In genomic region chr12:51813931-51814310, GRCh38 we compare ENCODE assay signal across 8 cellular contexts. TPM values are rescaled to one million over a fixed set of nuclear protein-coding genes. Genes with fewer than 3 reads are reported as not detected.
DNase-seq lines count a peak whose midpoint lies in the region; ATAC-seq and TF ChIP-seq lines count a peak whose summit lies in the region.

No MANE protein-coding gene starts in this region.

- no peaks in the 10 kb centered on the region for H3K79me2 ChIP-seq in neural cell (replicated peaks; ENCODE audit: insufficient read depth, low read length)

- H3K9me3 ChIP-seq in A673 (ENCODE audit: low read depth, low read length, poor library complexity, severe bottlenecking) (no peaks in the 10 kb centered on the region), IMR-90 (ENCODE audit: control insufficient read depth, insufficient read depth, low read length) (no peaks in the 10 kb centered on the region), neural cell (ENCODE audit: low read length) (no peaks in the 10 kb centered on the region)

- no peak for TF ChIP-seq EP300 in neural cell (conservative IDR thresholded peaks at IDR 0.05; ENCODE audit: poor library complexity, severe bottlenecking)

- H2BK120ac ChIP-seq in IMR-90 (ENCODE audit: low read depth, low read length), result peak overlapping the region; percentile 2; the same call in 1 of the 2 replicates

- H3K18ac ChIP-seq in IMR-90 (ENCODE audit: low read depth, low read length), result no peak overlapping the region

- no peaks in the 10 kb centered on the region for H3K9me2 ChIP-seq in neural cell (ENCODE audit: insufficient read depth, low read length)

- no peak overlapping the region for H2AK9ac ChIP-seq in IMR-90 (replicated peaks; ENCODE audit: low read depth, low read length, poor library complexity)

- H3K4ac ChIP-seq in IMR-90 (ENCODE audit: low read depth, low read length), result no peak overlapping the region; the same call in 1 of the 2 replicates

- H2AFZ ChIP-seq in IMR-90 (replicated peaks; ENCODE audit: low read length, poor library complexity) (peak overlapping the region; percentile 88), neural cell (ENCODE audit: low read depth, low read length) (no peak overlapping the region)

- peaks cover 5% of the 10 kb centered on the region for H3K4me1 ChIP-seq in A673 (ENCODE audit: insufficient read depth, low read length, poor library complexity, severe bottlenecking)
- peaks cover 6% of the 10 kb centered on the region; the same call in 1 of the 2 replicates for H3K4me1 ChIP-seq in IMR-90 (ENCODE audit: control insufficient read depth, insufficient read depth, low read length)

- H3K36me3 ChIP-seq in A673 (ENCODE audit: insufficient read depth, low read length, poor library complexity, severe bottlenecking), result no peaks in the 10 kb centered on the region
- H3K36me3 ChIP-seq in IMR-90 (ENCODE audit: control insufficient read depth, insufficient read depth, low read length), result no peaks in the 10 kb centered on the region
- no peaks in the 10 kb centered on the region for H3K36me3 ChIP-seq in neural cell (ENCODE audit: insufficient read depth, low read length)

- H4K20me1 ChIP-seq in IMR-90 (ENCODE audit: insufficient read depth, low read length) (no peaks in the 10 kb centered on the region; the same call in 1 of the 2 replicates), neural cell (ENCODE audit: insufficient read depth) (no peaks in the 10 kb centered on the region)

- ATAC-seq in IMR-90 (ENCODE audit: low read depth), result no peak

- H3K4me2 ChIP-seq in IMR-90 (ENCODE audit: low read depth, low read length), result peak overlapping the region; percentile 23; the same call in 1 of the 2 replicates
- no peak overlapping the region for H3K4me2 ChIP-seq in neural cell (ENCODE audit: low read length)

- dilution Hi-C loops in IMR-90 (cut with HindIII; ENCODE audit: low sequenced_read_pairs, unreplicated experiment), result no loop called here

- H3K14ac ChIP-seq in IMR-90 (replicated peaks; ENCODE audit: low read depth, low read length), result no peak overlapping the region

- POLR2A ChIA-PET in A673 (lab: Charles Lee; ENCODE audit: low non-redundant PET), result no interaction called here
- POLR2A ChIA-PET in IMR-90 (lab: Charles Lee; ENCODE audit: unreplicated experiment), result no interaction called here

- TF ChIP-seq CTCF in A673 (conservative IDR thresholded peaks at IDR 0.05; ENCODE audit: low read depth, low read length) (no peak), IMR-90 (conservative IDR thresholded peaks at IDR 0.05; ENCODE audit: low read depth, low read length) (no peak), epithelial cell of proximal tubule (conservative IDR thresholded peaks at IDR 0.05; ENCODE audit: low read depth, low read length) (no peak), neural cell (IDR thresholded peaks at IDR 0.05; ENCODE audit: poor library complexity, severe bottlenecking) (no peak), GM13976 (IDR thresholded peaks at IDR 0.05; ENCODE audit: borderline replicate concordance, control extremely low read depth, extremely low read depth, insufficient read depth, missing control alignments) (no peak)

- H2BK5ac ChIP-seq in IMR-90 (ENCODE audit: low read depth, low read length, poor library complexity, severe bottlenecking), result no peak overlapping the region

- H3K27ac ChIP-seq in A673 (ENCODE audit: low read depth, low read length, poor library complexity, severe bottlenecking) (no peak overlapping the region), IMR-90 (ENCODE audit: insufficient read depth, low read length) (no peak overlapping the region), neural cell (ENCODE audit: low read length) (no peak overlapping the region)

- DNase-seq in A673 (ENCODE audit: low spot score) (no peak), IMR-90 (no peak), epithelial cell of proximal tubule (ENCODE audit: low read depth) (no peak), GM13976 (ENCODE audit: low spot score) (no peak), RKO (ENCODE audit: low spot score) (no peak), DMS79 (lab: John Stamatoyannopoulos, UW) (no peak), foreskin melanocyte (no peak)

- no peak overlapping the region for H2BK20ac ChIP-seq in IMR-90 (ENCODE audit: low read depth, low read length)

- peak overlapping the region in 1 of 2 experiments; percentile 63; a peak in 3 of 4 replicates for H4K8ac ChIP-seq in IMR-90 (ENCODE audit: low read depth in 2 of 2, low read length in 2 of 2)

- in situ Hi-C loops in IMR-90 (cut with MboI; ENCODE audit: low sequenced_read_pairs), result no loop called here
- in situ Hi-C loops in GM13976 (cut with MboI; ENCODE audit: low sequenced_read_pairs, unreplicated experiment), result no loop called here

- TF ChIP-seq RAD21 in IMR-90 (IDR thresholded peaks at IDR 0.05; ENCODE audit: low read length), result no peak
- TF ChIP-seq RAD21 in neural cell (conservative IDR thresholded peaks at IDR 0.05), result no peak

- H3K56ac ChIP-seq in IMR-90 (ENCODE audit: extremely low read depth, insufficient read depth, low read length), result no peak overlapping the region

- H2BK15ac ChIP-seq in IMR-90 (ENCODE audit: low read depth, low read length), result no peak overlapping the region; the same call in 2 of the 3 replicates

- CTCF ChIA-PET in A673 (lab: Charles Lee), result no interaction called here
- CTCF ChIA-PET in IMR-90 (lab: Yijun Ruan, JAX), result no interaction called here

- no peak overlapping the region for H3K23ac ChIP-seq in IMR-90 (ENCODE audit: low read depth, low read length)

- H4K91ac ChIP-seq in IMR-90 (ENCODE audit: insufficient read depth, low read depth, low read length), result no peak overlapping the region

- intact Hi-C loops in A673 (cut with micrococcal nuclease; ENCODE audit: unreplicated experiment), result no loop called here
- intact Hi-C loops in IMR-90 (cut with micrococcal nuclease), result loop anchor here (2.0 to 5.0 kb wide), 3 partner anchors 222 to 389 kb away; partner anchors contain the start of genes SCN8A and SLC4A8

- H3K9me1 ChIP-seq in IMR-90 (ENCODE audit: insufficient read depth, low read length), result no peaks in the 10 kb centered on the region; the same call in 1 of the 2 replicates

- WGBS in IMR-90 (ENCODE audit: extremely low coverage in 2 of 2, insufficient read length in 1 of 2), 2 experiments, result 24% methylated on average over 27 of the region's 34 CpGs; no CpG with 5 or more reads in 1 of the 2 experiments

- H3K9ac ChIP-seq in IMR-90 (ENCODE audit: low read depth, low read length), result no peak overlapping the region
- H3K9ac ChIP-seq in neural cell (ENCODE audit: low read length), result no peak overlapping the region

- TF ChIP-seq POLR2A in IMR-90 (IDR thresholded peaks at IDR 0.05; ENCODE audit: low read depth, low read length), result no peak

- H3K27me3 ChIP-seq in A673 (replicated peaks; ENCODE audit: insufficient read depth, low read depth, low read length, poor library complexity) (peaks cover 13% of the 10 kb centered on the region), IMR-90 (ENCODE audit: control insufficient read depth, insufficient read depth, low read length) (no peaks in the 10 kb centered on the region; the same call in 1 of the 2 replicates), neural cell (ENCODE audit: insufficient read depth, low read depth, low read length) (peaks cover 16% of the 10 kb centered on the region)

- BruUV-seq in A673 (replicated peaks; lab: Mats Ljungman, UMichigan) (no TSS peak), IMR-90 (replicated peaks; lab: Mats Ljungman, UMichigan) (no TSS peak)

- peak overlapping the region; percentile 67; the same call in 1 of the 2 replicates for H4K5ac ChIP-seq in IMR-90 (ENCODE audit: low read depth, low read length)

- H3K4me3 ChIP-seq in A673 (ENCODE audit: low read depth, low read length, poor library complexity, severe bottlenecking) (peak overlapping the region; percentile 54), IMR-90 (ENCODE audit: insufficient read depth, low read depth, low read length) (peak overlapping the region; percentile 54), epithelial cell of proximal tubule (ENCODE audit: low read depth, low read length) (peak overlapping the region; percentile 42), neural cell (ENCODE audit: low read length) (peak overlapping the region; percentile 15)

- 0 out of 4 replicates have a peak, but pooled peaks cover 0 to 2% of the 10 kb centered on the region in 2 experiments for H3K79me1 ChIP-seq in IMR-90 (ENCODE audit: low read depth in 1 of 2, low read length in 2 of 2)

- H3F3A ChIP-seq in neural cell (ENCODE audit: insufficient read depth, low read length, poor library complexity, severe bottlenecking), result no peaks in the 10 kb centered on the region

- H2AK5ac ChIP-seq in IMR-90 (ENCODE audit: low read depth, low read length), result peak overlapping the region; percentile 64; the same call in 1 of the 2 replicates

TF ChIP-seq in IMR-90, 13 proteins besides CTCF, POLR2A, EP300 and RAD21 (continues in another document):
- no peak for TF ChIP-seq RCOR1 (IDR thresholded peaks at IDR 0.05; ENCODE audit: insufficient replicate concordance, low read length)
- TF ChIP-seq CEBPB (IDR thresholded peaks at IDR 0.05; ENCODE audit: low read depth, low read length), result no peak
- TF ChIP-seq MXI1 (IDR thresholded peaks at IDR 0.05; ENCODE audit: borderline replicate concordance, low read depth, low read length), result no peak
- TF ChIP-seq MAFK (IDR thresholded peaks at IDR 0.05; ENCODE audit: low read depth, low read length), result no peak
- no peak for TF ChIP-seq BHLHE40 (IDR thresholded peaks at IDR 0.05; ENCODE audit: low read depth, low read length)

TF ChIP-seq in neural cell, 6 proteins besides CTCF, POLR2A, EP300 and RAD21 (continues in another document):
- TF ChIP-seq POLR2AphosphoS5 (IDR thresholded peaks at IDR 0.05), result no peak
- TF ChIP-seq SMC3 (conservative IDR thresholded peaks at IDR 0.05; ENCODE audit: poor library complexity), result no peak

RNA-seq across cellular contexts. Expression of gene FIGNL2, which starts 34.6 kb away (rescaled TPM):
- total RNA-seq in A673 (2021), result 0.21 and 0.33 TPM in 2 replicates
- under 0.01 TPM in 2 replicates for total RNA-seq in IMR-90 (2012; rRNA removed)
- 0.09 and 0.12 TPM in 2 replicates for polyA plus RNA-seq in IMR-90 (2012; rRNA removed)
- polyA plus RNA-seq in IMR-90 (2012; cell fraction: cytosol; rRNA removed), result 0.02 and 0.04 TPM in 2 replicates
- 0.61 and 0.62 TPM in 2 replicates for polyA plus RNA-seq in IMR-90 (2012; cell fraction: nucleus; rRNA removed; ENCODE audit: low replicate concordance)
- total RNA-seq in epithelial cell of proximal tubule, result 0.29 and 3.7 TPM in 2 replicates
- polyA plus RNA-seq in neural cell, result 0.06 and 0.21 TPM in 2 replicates
- polyA minus RNA-seq in neural cell, result 0.49 and 0.58 TPM in 2 replicates
